In the genomic region with DNA sequence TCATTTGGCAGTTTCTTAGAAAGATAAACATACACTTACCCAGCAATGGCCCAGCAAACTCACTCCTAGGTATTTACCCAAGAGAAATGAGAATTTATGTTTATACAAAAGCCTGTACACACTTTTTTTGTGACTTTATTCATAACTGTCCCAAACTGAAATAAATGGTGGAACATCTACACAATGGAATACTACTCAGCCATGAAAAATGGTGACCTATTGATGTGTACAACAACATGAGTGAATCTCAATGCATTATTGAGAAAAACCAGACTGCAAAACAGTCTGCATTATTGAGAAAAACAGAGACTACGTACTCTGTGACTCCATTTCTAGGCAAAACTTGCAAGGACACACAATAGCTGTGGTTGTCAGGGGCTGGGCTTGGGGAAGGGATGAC, we compare ENCODE assay signal across 26 cellular contexts.
"Had no signal": no experiment of that assay in that cellular context is flagged by ENCODE, and none has a peak within 500 bp of the region (broad histone marks: within the 10 kb centered on the region; RNA-seq: fewer than 3 reads in every experiment).

No MANE protein-coding gene starts in this region.

- H3K27ac ChIP-seq: coronary artery, esophagus squamous epithelium, lower lobe of right lung, pancreas, thyroid gland had no signal

- FAIRE-seq: endometrium, islet of Langerhans, pancreas had no signal

- H3K9me3 ChIP-seq: lower lobe of right lung, pancreas, thyroid gland had no signal

- H3K9me3 Mint-ChIP-seq: natural killer cell; stimulated activated naive CD8-positive, alpha-beta T cell treated with anti-CD3 and anti-CD28 coated beads, Interleukin-15, amount 100 ng/mL, for 72 hours; type B pancreatic cell had no signal

- H3K27me3 ChIP-seq: esophagus squamous epithelium, heart right ventricle, pancreas, thyroid gland had no signal

- H3K27ac Mint-ChIP-seq: stimulated activated naive CD8-positive, alpha-beta T cell treated with anti-CD3 and anti-CD28 coated beads, Interleukin-15, amount 100 ng/mL, for 72 hours; type B pancreatic cell had no signal

- H3K36me3 ChIP-seq: lower lobe of right lung, pancreas, thyroid gland had no signal

- H3K36me3 Mint-ChIP-seq: natural killer cell had no signal

- H3K4me2 ChIP-seq: smooth muscle cell had no signal

- H3K4me3 ChIP-seq: coronary artery, esophagus squamous epithelium, heart right ventricle, lower lobe of right lung, pancreas, smooth muscle cell, thyroid gland had no signal

- H3K4me3 Mint-ChIP-seq: natural killer cell, type B pancreatic cell had no signal

- DNase-seq: dermis blood vessel endothelial cell; effector memory CD4-positive, alpha-beta T cell; erythroblast; esophagus squamous epithelium; foreskin melanocyte; glutamatergic neuron; heart right ventricle; hippocampal formation; left colon; left ventricle myocardium superior; lower lobe of right lung; natural killer cell; pancreas; retina; stimulated activated CD4-positive, alpha-beta T cell treated with anti-CD3 and anti-CD28 coated beads, Interleukin-12 subunit alpha, Interleukin-12 subunit beta, amount 100 ng/mL, for 4 hours; stimulated activated CD4-positive, alpha-beta T cell treated with anti-CD3 and anti-CD28 coated beads, Interleukin-1b, Interleukin-23, amount 100 ng/mL, for 48 hours; stimulated activated CD4-positive, alpha-beta T cell treated with anti-CD3 and anti-CD28 coated beads, Interleukin-4, amount 100 ng/mL, for 1 hour; stimulated activated CD8-positive, alpha-beta memory T cell treated with anti-CD3 and anti-CD28 coated beads, Interleukin-4, amount 100 ng/mL, for 48 hours; stimulated activated naive CD4-positive, alpha-beta T cell; stimulated activated naive CD8-positive, alpha-beta T cell treated with anti-CD3 and anti-CD28 coated beads, Interleukin-15, amount 100 ng/mL, for 72 hours; thyroid gland had no signal

- H3K27me3 Mint-ChIP-seq: stimulated activated naive CD8-positive, alpha-beta T cell treated with anti-CD3 and anti-CD28 coated beads, Interleukin-15, amount 100 ng/mL, for 72 hours; type B pancreatic cell had no signal
